13 cellular contexts compared by ENCODE assay signal in the genomic region with DNA sequence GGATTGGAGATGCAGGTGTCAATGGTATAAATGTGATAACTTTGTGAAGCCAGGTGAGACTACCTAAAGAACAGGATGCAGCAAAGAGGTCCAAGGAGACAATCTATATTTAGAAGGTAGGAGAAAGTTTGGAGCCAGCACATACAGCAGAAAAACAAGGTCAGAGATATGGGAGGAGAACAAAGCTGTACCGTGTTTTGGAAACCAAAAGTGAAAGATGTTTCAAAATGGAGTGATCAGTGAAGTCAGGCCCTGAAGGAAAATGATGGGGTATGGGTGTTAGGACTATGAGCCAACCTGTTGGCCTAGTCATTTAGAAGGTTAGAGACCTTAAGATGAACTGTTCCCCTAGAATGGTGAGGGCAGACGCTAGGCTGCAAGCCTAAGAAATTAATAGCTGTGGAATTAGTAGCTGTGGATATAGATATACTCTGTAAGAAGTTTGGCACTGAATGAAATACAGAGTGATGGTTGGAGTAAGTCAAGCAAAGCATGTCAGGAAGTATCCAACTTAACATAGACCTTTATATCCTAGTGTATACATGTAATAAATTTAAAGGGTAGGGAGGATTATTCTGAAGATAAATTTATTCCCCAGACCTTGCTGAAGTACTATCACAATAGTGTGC.
DNase-seq lines count a peak whose midpoint lies in the region; ATAC-seq and TF ChIP-seq lines count a peak whose summit lies in the region.
"Had no signal": no experiment of that assay in that cellular context is flagged by ENCODE, and none has a peak within 500 bp of the region (broad histone marks: within the 10 kb centered on the region; RNA-seq: fewer than 3 reads in every experiment).

No MANE protein-coding gene starts in this region.

- no peaks in the 10 kb centered on the region for H3K9me3 ChIP-seq in SK-N-SH

- TF ChIP-seq RAD21 in SK-N-SH (IDR thresholded peaks at IDR 0.05; ENCODE audit: low read length): no peak

- TF ChIP-seq CTCF in SK-N-SH (IDR thresholded peaks at IDR 0.05): no peak

- H3K36me3 ChIP-seq in SK-N-SH (replicated peaks in 1 of 2; ENCODE audit: control insufficient read depth in 1 of 2, insufficient read depth in 2 of 2, low read length in 1 of 2): no peaks in the 10 kb centered on the region
- H3K36me3 ChIP-seq: neural progenitor cell had no signal

- H2AFZ ChIP-seq in SK-N-SH (ENCODE audit: low read depth): no peak overlapping the region
- H2AFZ ChIP-seq: neural progenitor cell had no signal

- H3K27ac ChIP-seq in SK-N-SH (ENCODE audit: low read depth in 2 of 2, low read length in 1 of 2): no peak overlapping the region
- H3K27ac ChIP-seq: neural progenitor cell had no signal

- peak overlapping the region; percentile 76 to 95 (median 90) for H3K27ac Mint-ChIP-seq in naive B cell
- H3K27ac Mint-ChIP-seq: neural progenitor cell had no signal

- H3K4me2 ChIP-seq in SK-N-SH: no peak overlapping the region
- H3K4me2 ChIP-seq: neural progenitor cell had no signal

- no peaks in the 10 kb centered on the region for H3F3A ChIP-seq in SK-N-SH (replicated peaks; ENCODE audit: insufficient read depth)

- H3K4me3 ChIP-seq in SK-N-SH (ENCODE audit: low read depth in 2 of 2, low read length in 1 of 2): no peak overlapping the region
- H3K4me3 ChIP-seq: neural progenitor cell had no signal

- peaks cover 55 to 68% (median 59%) of the 10 kb centered on the region in 3 donors for H3K4me1 Mint-ChIP-seq in naive B cell
- H3K4me1 Mint-ChIP-seq: neural progenitor cell had no signal

- CTCF ChIA-PET in SK-N-SH (lab: Yijun Ruan, JAX): interaction anchor here (0.6 to 1.3 kb wide), 4 partner anchors 9 to 100 kb away, joined by 3 to 4 read pairs (median 4); no protein-coding TSS in a partner anchor

- peaks cover 14 to 15% of the 10 kb centered on the region in 2 donors for H3K36me3 Mint-ChIP-seq in naive B cell
- H3K36me3 Mint-ChIP-seq: neural progenitor cell had no signal

- peaks cover 0 to 7% (median 6%) of the 10 kb centered on the region in 7 donors for H3K9me3 Mint-ChIP-seq in naive B cell
- H3K9me3 Mint-ChIP-seq: neural progenitor cell had no signal

- no peaks in the 10 kb centered on the region for H3K9me2 ChIP-seq in SK-N-SH

- H3K4me1 ChIP-seq in SK-N-SH (ENCODE audit: control insufficient read depth in 1 of 2, insufficient read depth in 2 of 2, low read depth in 1 of 2, low read length in 1 of 2): no peaks in the 10 kb centered on the region; a peak in 1 of 4 replicates
- H3K4me1 ChIP-seq: neural progenitor cell had no signal

- H3K27me3 Mint-ChIP-seq in naive B cell: no peaks in the 10 kb centered on the region

- no peaks in the 10 kb centered on the region for H3K27me3 ChIP-seq in SK-N-SH (ENCODE audit: insufficient read depth)
- H3K27me3 ChIP-seq: neural progenitor cell had no signal

- H3K9ac ChIP-seq in SK-N-SH: no peak overlapping the region
- H3K9ac ChIP-seq: neural progenitor cell had no signal

- peak; percentile 44 for ATAC-seq in GM19025 (IDR thresholded peaks at IDR 0.05; ENCODE audit: low read depth, unreplicated experiment)
- ATAC-seq in GM21737 (IDR thresholded peaks at IDR 0.05; ENCODE audit: unreplicated experiment): peak; percentile 34
- peak; percentile 34 for ATAC-seq in HG03378 (IDR thresholded peaks at IDR 0.05; ENCODE audit: unreplicated experiment)
- peak; percentile 16 to 20 for ATAC-seq in naive B cell (ENCODE audit: low read depth in 2 of 2)
- ATAC-seq: PC-3 had no signal

- TF ChIP-seq EP300 in SK-N-SH (IDR thresholded peaks at IDR 0.05; ENCODE audit: borderline replicate concordance in 1 of 2, low read depth in 1 of 2, low read length in 1 of 2): no peak

- no peaks in the 10 kb centered on the region for H3K79me2 ChIP-seq in SK-N-SH (ENCODE audit: insufficient read depth)

- no peak for DNase-seq in naive B cell
- no peak for DNase-seq in activated T-cell treated with anti-CD3 and anti-CD28 coated beads for 4 hours
- DNase-seq in activated CD4-positive, CD25-positive, alpha-beta regulatory T cell treated with anti-CD3 and anti-CD28 coated beads, Interleukin-2, amount 50 U/mL, for 72 hours: no peak
- DNase-seq in SW480 (ENCODE audit: low spot score): no peak
- DNase-seq in SK-N-SH: no peak
- DNase-seq: central memory CD4-positive, alpha-beta T cell; DMS153; NCI-H146; PC-3 had no signal

- no peaks in the 10 kb centered on the region for H4K20me1 ChIP-seq in SK-N-SH (ENCODE audit: insufficient read depth)

- 43% methylated on average over 2 of the region's 2 CpGs for WGBS in SK-N-SH (ENCODE audit: low lambda C conversion rate)

- POLR2A ChIA-PET in SK-N-SH (lab: Yijun Ruan, JAX): no interaction called here

- peak overlapping the region; percentile 62 to 91 (median 74) for H3K4me3 Mint-ChIP-seq in naive B cell
- H3K4me3 Mint-ChIP-seq: neural progenitor cell had no signal

TF ChIP-seq in SK-N-SH, 30 proteins besides CTCF, POLR2A, EP300 and RAD21:
- TF ChIP-seq FOSL2 (IDR thresholded peaks at IDR 0.05; ENCODE audit: borderline replicate concordance, low read depth) (no peak), MAX (IDR thresholded peaks at IDR 0.05; ENCODE audit: low read depth) (no peak), MEF2A (IDR thresholded peaks at IDR 0.05; ENCODE audit: borderline replicate concordance, low read depth) (no peak), FOXM1 (IDR thresholded peaks at IDR 0.05; ENCODE audit: low read depth) (no peak), TCF12 (IDR thresholded peaks at IDR 0.05) (no peak), MXI1 (IDR thresholded peaks at IDR 0.05; ENCODE audit: low read depth, low read length) (no peak), USF1 (IDR thresholded peaks at IDR 0.05; ENCODE audit: borderline replicate concordance, low read depth) (no peak)
- TF ChIP-seq, protein P1, sequence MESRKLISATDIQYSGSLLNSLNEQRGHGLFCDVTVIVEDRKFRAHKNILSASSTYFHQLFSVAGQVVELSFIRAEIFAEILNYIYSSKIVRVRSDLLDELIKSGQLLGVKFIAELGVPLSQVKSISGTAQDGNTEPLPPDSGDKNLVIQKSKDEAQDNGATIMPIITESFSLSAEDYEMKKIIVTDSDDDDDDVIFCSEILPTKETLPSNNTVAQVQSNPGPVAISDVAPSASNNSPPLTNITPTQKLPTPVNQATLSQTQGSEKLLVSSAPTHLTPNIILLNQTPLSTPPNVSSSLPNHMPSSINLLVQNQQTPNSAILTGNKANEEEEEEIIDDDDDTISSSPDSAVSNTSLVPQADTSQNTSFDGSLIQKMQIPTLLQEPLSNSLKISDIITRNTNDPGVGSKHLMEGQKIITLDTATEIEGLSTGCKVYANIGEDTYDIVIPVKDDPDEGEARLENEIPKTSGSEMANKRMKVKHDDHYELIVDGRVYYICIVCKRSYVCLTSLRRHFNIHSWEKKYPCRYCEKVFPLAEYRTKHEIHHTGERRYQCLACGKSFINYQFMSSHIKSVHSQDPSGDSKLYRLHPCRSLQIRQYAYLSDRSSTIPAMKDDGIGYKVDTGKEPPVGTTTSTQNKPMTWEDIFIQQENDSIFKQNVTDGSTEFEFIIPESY (IDR thresholded peaks at IDR 0.05; ENCODE audit: borderline replicate concordance, low read depth): no peak
